ENCODE assay signal across 8 cellular contexts in the genomic region with DNA sequence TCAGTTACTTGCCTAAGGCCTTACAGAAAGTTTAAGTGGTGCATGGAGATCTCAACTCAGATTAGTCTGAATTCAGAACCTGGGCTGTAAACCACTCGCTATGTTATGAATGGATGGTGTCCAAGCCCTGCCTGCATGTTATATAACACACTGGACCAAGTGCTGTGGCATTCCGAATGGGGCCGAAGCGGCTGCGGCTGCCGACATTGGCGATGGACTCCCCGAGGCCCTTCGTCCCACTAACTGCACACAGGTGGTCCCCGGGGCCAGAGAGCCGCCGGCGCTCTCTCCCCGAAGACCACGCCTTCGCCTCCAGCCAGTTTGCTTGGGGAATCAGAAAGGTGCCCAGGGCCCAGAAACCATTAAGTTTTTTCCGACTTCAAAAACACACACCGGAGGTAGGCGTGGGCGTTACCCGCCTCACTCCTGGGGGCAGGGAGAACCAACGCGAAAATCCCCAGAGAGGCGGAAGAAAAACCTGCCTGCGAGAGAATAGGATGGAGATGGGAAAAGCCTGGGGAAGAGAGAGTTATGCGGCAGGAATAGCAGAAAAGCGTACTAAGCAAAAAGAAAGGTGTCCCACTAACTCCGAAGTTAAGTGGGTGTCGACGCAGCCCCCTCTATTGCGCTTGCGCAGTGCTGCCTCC. TPM values are rescaled to one million over a fixed set of nuclear protein-coding genes. Genes with fewer than 3 reads are reported as not detected.
DNase-seq lines count a peak whose midpoint lies in the region; ATAC-seq and TF ChIP-seq lines count a peak whose summit lies in the region.

No MANE protein-coding gene starts in this region.

- no peaks in the 10 kb centered on the region for H3K36me3 Mint-ChIP-seq in CD14-positive monocyte

- peaks cover 0 to 2% (median 0%) of the 10 kb centered on the region in 7 donors for H3K9me3 Mint-ChIP-seq in CD14-positive monocyte

- H3K4me1 Mint-ChIP-seq in CD14-positive monocyte = peaks cover 22% of the 10 kb centered on the region

- H3K4me1 ChIP-seq in skeletal muscle tissue (ENCODE audit: control insufficient read depth in 3 of 3, insufficient read depth in 3 of 3, low read length in 3 of 3) = peaks cover 40 to 46% (median 40%) of the 10 kb centered on the region in 3 donors

- no peaks in the 10 kb centered on the region for H3K36me3 ChIP-seq in skeletal muscle tissue (ENCODE audit: control insufficient read depth in 3 of 3, insufficient read depth in 3 of 3, low read length in 3 of 3)

- no peaks in the 10 kb centered on the region for H3K27me3 ChIP-seq in skeletal muscle tissue (ENCODE audit: control insufficient read depth in 3 of 3, insufficient read depth in 3 of 3, low read length in 3 of 3)

- H3K4me3 ChIP-seq in iPS-11a (ENCODE audit: low read depth, low read length) (peak overlapping the region; percentile 80), skeletal muscle tissue (ENCODE audit: low read length in 3 of 3) (peak overlapping the region; percentile 80 to 96 (median 82))

- H3K27me3 Mint-ChIP-seq in CD14-positive monocyte (ENCODE audit: low read depth in 3 of 3) = peaks cover 23 to 48% (median 38%) of the 10 kb centered on the region in 3 donors

- H3K9me3 ChIP-seq in skeletal muscle tissue (ENCODE audit: control insufficient read depth in 3 of 3, low read length in 3 of 3) = no peaks in the 10 kb centered on the region

- intact Hi-C loops in CD14-positive monocyte (cut with micrococcal nuclease) = no loop called here

- peak overlapping the region; percentile 94 to 98 for H3K4me3 Mint-ChIP-seq in CD14-positive monocyte

- peak overlapping the region; percentile 94 for H3K27ac ChIP-seq in skeletal muscle tissue (ENCODE audit: low read depth, low read length)

- ATAC-seq in GM19372 (IDR thresholded peaks at IDR 0.05; ENCODE audit: low read depth, unreplicated experiment) (peak; percentile 22), HG03432 (IDR thresholded peaks at IDR 0.05; ENCODE audit: unreplicated experiment) (peak; percentile 29)

- no peak for TF ChIP-seq CTCF in CD14-positive monocyte (IDR thresholded peaks at IDR 0.05)

- DNase-seq in CD14-positive monocyte (ENCODE audit: low spot score) (no peak), cortex of kidney (lab: John Stamatoyannopoulos, UW) (no peak)
- peak; percentile 32 for DNase-seq in activated naive CD8-positive, alpha-beta T cell treated with anti-CD3 and anti-CD28 coated beads, Interleukin-2, amount 50 U/mL, for 16 hours (ENCODE audit: low read depth, low spot score)
- no peak for DNase-seq in stimulated activated CD4-positive, alpha-beta T cell treated with anti-CD3 and anti-CD28 coated beads, Interleukin-2, amount 100 ng/mL, for 48 hours

- H3K9ac ChIP-seq in skeletal muscle tissue (ENCODE audit: low read depth in 1 of 3, low read length in 3 of 3) = peak overlapping the region; percentile 86 to 92 (median 87)

- H3K27ac Mint-ChIP-seq in CD14-positive monocyte = peak overlapping the region in 6 of 7 donors; percentile 20 to 82 (median 66)

RNA-seq across cellular contexts. Expression of gene TENT5C, which starts 0.6 kb away (rescaled TPM):
- polyA plus RNA-seq in CD14-positive monocyte = under 1 TPM; 0.17 to 0.27 TPM
- 48.0 TPM for total RNA-seq in skeletal muscle tissue
